10 cellular contexts compared by ENCODE assay signal in the genomic region with DNA sequence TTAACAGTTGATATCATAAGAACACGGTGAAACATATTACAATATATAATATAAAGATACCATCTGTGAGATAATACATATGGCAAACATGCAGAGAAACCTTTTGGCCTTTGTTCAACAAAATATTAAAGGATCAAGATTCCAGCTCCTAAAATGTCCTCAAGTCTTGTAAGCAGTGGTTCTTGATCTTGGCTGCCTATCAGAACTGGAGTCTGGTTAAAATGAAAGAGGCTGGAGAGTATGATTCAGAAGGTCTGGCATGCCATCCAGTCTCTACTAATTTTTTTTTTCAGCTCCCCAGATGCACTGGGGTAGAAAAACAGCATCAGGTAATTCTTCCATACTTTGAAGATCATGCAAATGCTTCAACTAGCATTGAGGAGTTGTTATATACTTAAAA.
DNase-seq lines count a peak whose midpoint lies in the region; TF ChIP-seq lines count a peak whose summit lies in the region.
"Had no signal": no experiment of that assay in that cellular context is flagged by ENCODE, and none has a peak within 500 bp of the region (broad histone marks: within the 10 kb centered on the region; RNA-seq: fewer than 3 reads in every experiment).

No MANE protein-coding gene starts in this region.

- no peak for TF ChIP-seq CTCF in A673 (conservative IDR thresholded peaks at IDR 0.05; ENCODE audit: low read depth, low read length)
- no peak for TF ChIP-seq CTCF in HFFc6 (IDR thresholded peaks at IDR 0.05)
- TF ChIP-seq CTCF in mammary epithelial cell (conservative IDR thresholded peaks at IDR 0.05 in 1 of 2, IDR thresholded peaks at IDR 0.05 in 1 of 2; ENCODE audit: extremely low read depth in 1 of 2, insufficient read depth in 1 of 2, low read depth in 1 of 2, low read length in 2 of 2), result no peak
- TF ChIP-seq CTCF in mesothelial cell of epicardium (IDR thresholded peaks at IDR 0.05; ENCODE audit: unreplicated experiment), result no peak

- 27% methylated on average over 1 of the region's 1 CpG for WGBS in mammary epithelial cell (ENCODE audit: low coverage, missing lambda C conversion rate)

- H3K4me3 ChIP-seq in A673 (ENCODE audit: low read depth, low read length, poor library complexity, severe bottlenecking), result no peak overlapping the region
- H3K4me3 ChIP-seq in mammary epithelial cell (replicated peaks in 1 of 3; ENCODE audit: insufficient read depth in 1 of 3, low read depth in 2 of 3, low read length in 3 of 3), result no peak overlapping the region
- H3K4me3 ChIP-seq in CD4-positive, alpha-beta memory T cell (ENCODE audit: low read length in 2 of 2), result no peak overlapping the region
- H3K4me3 ChIP-seq: cardiac muscle cell had no signal

- H3K9me3 Mint-ChIP-seq in HFFc6 (no peaks in the 10 kb centered on the region), mesothelial cell of epicardium (no peaks in the 10 kb centered on the region)
- no peaks in the 10 kb centered on the region for H3K9me3 Mint-ChIP-seq in CD4-positive, alpha-beta memory T cell

- BruUV-seq in A673 (replicated peaks; lab: Mats Ljungman, UMichigan) (no TSS peak), mammary epithelial cell (replicated peaks; lab: Mats Ljungman, UMichigan) (no TSS peak)

- H3K27me3 Mint-ChIP-seq in HFFc6 (ENCODE audit: insufficient read depth) (no peaks in the 10 kb centered on the region; the same call in 1 of the 2 replicates), mesothelial cell of epicardium (ENCODE audit: low read depth) (no peaks in the 10 kb centered on the region)
- H3K27me3 Mint-ChIP-seq in CD4-positive, alpha-beta memory T cell, result peaks cover 0 to 3% of the 10 kb centered on the region in 2 donors

- no peaks in the 10 kb centered on the region for H3K79me2 ChIP-seq in mammary epithelial cell (ENCODE audit: insufficient read depth, low read length)

- H3K27me3 ChIP-seq in A673 (replicated peaks; ENCODE audit: insufficient read depth, low read depth, low read length, poor library complexity), result no peaks in the 10 kb centered on the region
- H3K27me3 ChIP-seq in mammary epithelial cell (ENCODE audit: insufficient read depth, low read length), result no peaks in the 10 kb centered on the region
- no peaks in the 10 kb centered on the region for H3K27me3 ChIP-seq in CD4-positive, alpha-beta memory T cell (ENCODE audit: insufficient read depth, low read length)
- H3K27me3 ChIP-seq: cardiac muscle cell had no signal

- H3K27ac ChIP-seq in A673 (ENCODE audit: low read depth, low read length, poor library complexity, severe bottlenecking) (peak overlapping the region; percentile 70), mammary epithelial cell (ENCODE audit: insufficient read depth, low read depth, low read length) (peak overlapping the region; percentile 99)
- H3K27ac ChIP-seq in CD4-positive, alpha-beta memory T cell (ENCODE audit: low read depth, low read length), result no peak overlapping the region
- H3K27ac ChIP-seq: cardiac muscle cell had no signal

- H3K4me3 Mint-ChIP-seq in HFFc6 (0 out of 2 replicates have a peak overlapping the region, but pooled peaks have one; percentile 32), mesothelial cell of epicardium (no peak overlapping the region)
- no peak overlapping the region for H3K4me3 Mint-ChIP-seq in CD4-positive, alpha-beta memory T cell

- H3K9me3 ChIP-seq in A673 (ENCODE audit: low read depth, low read length, poor library complexity, severe bottlenecking) (no peaks in the 10 kb centered on the region), mammary epithelial cell (replicated peaks; ENCODE audit: insufficient read depth, low read length) (no peaks in the 10 kb centered on the region)
- no peaks in the 10 kb centered on the region for H3K9me3 ChIP-seq in CD4-positive, alpha-beta memory T cell (ENCODE audit: control insufficient read depth in 1 of 2, low read length in 2 of 2)

- H3K4me1 Mint-ChIP-seq in HFFc6 (ENCODE audit: low read depth), result peaks cover 33% of the 10 kb centered on the region
- peaks cover 7% of the 10 kb centered on the region for H3K4me1 Mint-ChIP-seq in mesothelial cell of epicardium
- H3K4me1 Mint-ChIP-seq in CD4-positive, alpha-beta memory T cell, result peaks cover 10 to 17% (median 12%) of the 10 kb centered on the region in 4 donors

- peaks cover 79% of the 10 kb centered on the region for H3K36me3 ChIP-seq in A673 (ENCODE audit: insufficient read depth, low read length, poor library complexity, severe bottlenecking)
- H3K36me3 ChIP-seq in mammary epithelial cell (ENCODE audit: insufficient read depth, low read length), result no peaks in the 10 kb centered on the region
- H3K36me3 ChIP-seq in CD4-positive, alpha-beta memory T cell (ENCODE audit: insufficient read depth, low read length), result no peaks in the 10 kb centered on the region
- H3K36me3 ChIP-seq: cardiac muscle cell had no signal

- CTCF ChIA-PET in A673 (lab: Charles Lee), result no interaction called here
- CTCF ChIA-PET in mammary epithelial cell (lab: Charles Lee; ENCODE audit: low non-redundant PET), result interaction anchor here (0.6 kb wide), 1 partner anchor 13 kb away, joined by 3 read pairs; no protein-coding TSS in a partner anchor
- CTCF ChIA-PET in CD4-positive, alpha-beta memory T cell (lab: Charles Lee; ENCODE audit: partially characterized antibody), result interaction anchor here (0.9 kb wide), 1 partner anchor 352 kb away, joined by 3 read pairs; no protein-coding TSS in a partner anchor

- DNase-seq in A673 (ENCODE audit: low spot score), result no peak
- DNase-seq in HFFc6, result peak; percentile 78
- peak; percentile 83 for DNase-seq in mammary epithelial cell
- DNase-seq in mesothelial cell of epicardium (ENCODE audit: low spot score in 2 of 2, unreplicated experiment in 2 of 2), result no peak
- no peak for DNase-seq in CD4-positive, alpha-beta memory T cell
- DNase-seq in NCI-H2029 treated with DMSO at 0.1 percent for 48 hours (lab: John Stamatoyannopoulos, UW), result no peak
- no peak for DNase-seq in NCI-H1436 (lab: John Stamatoyannopoulos, UW)
- no peak for DNase-seq in NCI-H2081 (lab: John Stamatoyannopoulos, UW)
- DNase-seq: SIG-M5 had no signal

- H3K4me1 ChIP-seq in A673 (ENCODE audit: insufficient read depth, low read length, poor library complexity, severe bottlenecking), result peaks cover 17% of the 10 kb centered on the region
- H3K4me1 ChIP-seq in mammary epithelial cell (ENCODE audit: insufficient read depth, low read length), result peaks cover 34% of the 10 kb centered on the region
- H3K4me1 ChIP-seq in CD4-positive, alpha-beta memory T cell (ENCODE audit: insufficient read depth, low read length), result peaks cover 9% of the 10 kb centered on the region

- no peaks in the 10 kb centered on the region for H4K20me1 ChIP-seq in mammary epithelial cell (ENCODE audit: insufficient read depth, low read length)

- H3K36me3 Mint-ChIP-seq in HFFc6 (ENCODE audit: low read depth) (peaks cover 73% of the 10 kb centered on the region), mesothelial cell of epicardium (no peaks in the 10 kb centered on the region)
- H3K36me3 Mint-ChIP-seq in CD4-positive, alpha-beta memory T cell, result no peaks in the 10 kb centered on the region

- peak overlapping the region; percentile 6 for H3K4me2 ChIP-seq in mammary epithelial cell (ENCODE audit: insufficient read depth, low read depth, low read length)

- H3K9ac ChIP-seq in mammary epithelial cell (ENCODE audit: insufficient read depth, low read length), result peak overlapping the region; percentile 94

- POLR2A ChIA-PET in A673 (lab: Charles Lee; ENCODE audit: low non-redundant PET), result no interaction called here
- POLR2A ChIA-PET in CD4-positive, alpha-beta memory T cell (lab: Charles Lee; ENCODE audit: partially characterized antibody), result no interaction called here

- peak overlapping the region; percentile 57 for H3K27ac Mint-ChIP-seq in HFFc6
- peak overlapping the region; percentile 48 for H3K27ac Mint-ChIP-seq in mesothelial cell of epicardium
- no peak overlapping the region for H3K27ac Mint-ChIP-seq in CD4-positive, alpha-beta memory T cell

- dilution Hi-C loops in mammary epithelial cell (cut with HindIII; ENCODE audit: low sequenced_read_pairs), result no loop called here

- in situ Hi-C loops in mammary epithelial cell (cut with MboI; ENCODE audit: low sequenced_read_pairs in 2 of 2), result no loop called here

- intact Hi-C loops in A673 (cut with micrococcal nuclease; ENCODE audit: unreplicated experiment) (loop anchor here (5.0 kb wide), 1 partner anchor 488 kb away; no protein-coding TSS in a partner anchor), mammary epithelial cell (cut with micrococcal nuclease) (no loop called here)
- intact Hi-C loops in CD4-positive, alpha-beta memory T cell (cut with micrococcal nuclease), result no loop called here

- no peak overlapping the region for H2AFZ ChIP-seq in mammary epithelial cell (ENCODE audit: low read depth, low read length)

Comparison
In these comparisons a context has a peak if more than half of its experiments do, and no peak if none do; other contexts are left out.
1. DNase-seq: peak in HFFc6 (single experiment) and mammary epithelial cell (single experiment); none in A673 (single experiment), mesothelial cell of epicardium (0 of 2), CD4-positive, alpha-beta memory T cell (0 of 5), NCI-H2029 treated with DMSO at 0.1 percent for 48 hours (single experiment), NCI-H1436 (single experiment) and NCI-H2081 (0 of 2).
2. H3K27ac Mint-ChIP-seq: peak in HFFc6 (single experiment) and mesothelial cell of epicardium (single experiment); none in CD4-positive, alpha-beta memory T cell (0 of 7).